Comparison of ENCODE assay signal across 19 cellular contexts in genomic region chr5:73182282-73182681, GRCh38. TPM values are rescaled to one million over a fixed set of nuclear protein-coding genes. Genes with fewer than 3 reads are reported as not detected.
A peak's percentile ranks its signal among the peaks of the same experiment; 100 is the strongest.
DNase-seq lines count a peak whose midpoint lies in the region; ATAC-seq and TF ChIP-seq lines count a peak whose summit lies in the region.
"Had no signal": no experiment of that assay in that cellular context is flagged by ENCODE, and none has a peak within 500 bp of the region (broad histone marks: within the 10 kb centered on the region; RNA-seq: fewer than 3 reads in every experiment).

No MANE protein-coding gene starts in this region.

- CTCF ChIA-PET in HEK293 (lab: Yijun Ruan, JAX): interaction anchor here (0.5 to 0.9 kb wide), 3 partner anchors 19 to 112 kb away, joined by 3 read pairs; no protein-coding TSS in a partner anchor

- no peak overlapping the region for H3K4me3 ChIP-seq in HEK293 (ENCODE audit: low read depth, low read length)
- H3K4me3 ChIP-seq in Peyer's patch: no peak overlapping the region
- H3K4me3 ChIP-seq in mucosa of descending colon: no peak overlapping the region
- H3K4me3 ChIP-seq in transverse colon: no peak overlapping the region
- H3K4me3 ChIP-seq in dorsolateral prefrontal cortex: no peak overlapping the region
- H3K4me3 ChIP-seq: BLaER1 treated with 17β-estradiol and CSF1 and Interleukin-3, amounts not matched to agents 10 nM and 100 nM; GM12878 had no signal

- in situ Hi-C loops in transverse colon (cut with MboI; ENCODE audit: low pct_ligation_motif_present in 1 of 4, low pct_unique_long_range_greater_than_20kb in 1 of 4, low sequenced_read_pairs in 3 of 4): no loop called here

- H3K4me1 ChIP-seq in HEK293 (ENCODE audit: control insufficient read depth, insufficient read depth, low read length) (no peaks in the 10 kb centered on the region), Peyer's patch (no peaks in the 10 kb centered on the region), mucosa of descending colon (ENCODE audit: low read depth) (no peaks in the 10 kb centered on the region), transverse colon (peaks cover 0 to 21% (median 12%) of the 10 kb centered on the region in 4 donors)

- TF ChIP-seq POLR2A in Peyer's patch (IDR thresholded peaks at IDR 0.05) (no peak), transverse colon (IDR thresholded peaks at IDR 0.05) (no peak)

- H3K27ac ChIP-seq in HEK293 (ENCODE audit: extremely low read depth, low read depth, low read length) (no peak overlapping the region), Peyer's patch (peak overlapping the region in 3 of 4 donors; percentile 10 to 97 (median 92)), transverse colon (peak overlapping the region; percentile 79 to 85 (median 81)), dorsolateral prefrontal cortex (no peak overlapping the region)
- H3K27ac ChIP-seq: BLaER1 treated with 17β-estradiol and CSF1 and Interleukin-3, amounts not matched to agents 10 nM and 100 nM had no signal

- H3K9me3 ChIP-seq in HEK293 (ENCODE audit: control insufficient read depth, insufficient read depth, low read depth, low read length) (no peaks in the 10 kb centered on the region; the same call in 1 of the 2 replicates), Peyer's patch (peaks cover 0 to 4% (median 2%) of the 10 kb centered on the region in 4 donors), mucosa of descending colon (no peaks in the 10 kb centered on the region), transverse colon (peaks cover 0 to 4% of the 10 kb centered on the region in 2 donors)

- TF ChIP-seq CTCF in HEK293 (tag by site-specific recombination; IDR thresholded peaks at IDR 0.05): no peak
- no peak for TF ChIP-seq CTCF in Peyer's patch (IDR thresholded peaks at IDR 0.05)
- TF ChIP-seq CTCF in mucosa of descending colon (IDR thresholded peaks at IDR 0.05): no peak
- TF ChIP-seq CTCF in transverse colon (IDR thresholded peaks at IDR 0.05): no peak
- TF ChIP-seq CTCF in dorsolateral prefrontal cortex (IDR thresholded peaks at IDR 0.05 in 54 of 56, conservative IDR thresholded peaks at IDR 0.05 in 2 of 56; ENCODE audit: low read depth in 1 of 56, partially characterized antibody in 56 of 56): no peak

- ATAC-seq in mucosa of descending colon (peak; percentile 60), GM18498 (IDR thresholded peaks at IDR 0.05; ENCODE audit: unreplicated experiment) (no peak)
- ATAC-seq: GM12878 had no signal

- intact Hi-C loops in mucosa of descending colon (cut with DNase I, micrococcal nuclease): no loop called here
- intact Hi-C loops in transverse colon (cut with DNase I; ENCODE audit: low total_unique reads): no loop called here
- intact Hi-C loops in dorsolateral prefrontal cortex (cut with DNase I): no loop called here

- H3K36me3 ChIP-seq in HEK293 (ENCODE audit: control insufficient read depth in 2 of 2, insufficient read depth in 1 of 2, low read length in 2 of 2): no peaks in the 10 kb centered on the region
- H3K36me3 ChIP-seq in Peyer's patch: no peaks in the 10 kb centered on the region
- H3K36me3 ChIP-seq in mucosa of descending colon (ENCODE audit: low read depth): no peaks in the 10 kb centered on the region
- no peaks in the 10 kb centered on the region for H3K36me3 ChIP-seq in transverse colon
- H3K36me3 ChIP-seq: BLaER1 treated with 17β-estradiol and CSF1 and Interleukin-3, amounts not matched to agents 10 nM and 100 nM had no signal

- TF ChIP-seq EP300 in transverse colon (IDR thresholded peaks at IDR 0.05; ENCODE audit: low read depth): no peak

- POLR2A ChIA-PET in HEK293 (lab: Yijun Ruan, JAX): no interaction called here

- DNase-seq in Peyer's patch (no peak), mucosa of descending colon (no peak), transverse colon (no peak), dorsolateral prefrontal cortex (no peak), NCI-H82 treated with DMSO at 0.1 percent for 48 hours (lab: John Stamatoyannopoulos, UW; ENCODE audit: unreplicated experiment) (no peak)
- DNase-seq: 8988T; ACHN; Calu3; CD4-positive, CD25-positive, alpha-beta regulatory T cell; DMS 273 treated with DMSO at 0.1 percent for 48 hours; HCEC 1CT; IMR-90; KBM-7 had no signal

- no peaks in the 10 kb centered on the region for H3K27me3 ChIP-seq in Peyer's patch
- no peaks in the 10 kb centered on the region for H3K27me3 ChIP-seq in transverse colon
- H3K27me3 ChIP-seq in dorsolateral prefrontal cortex: peaks cover 0 to 19% (median 0%) of the 10 kb centered on the region in 45 donors

TF ChIP-seq in HEK293, 187 proteins besides CTCF, POLR2A, EP300 and RAD21:
- TF ChIP-seq, protein P1, sequence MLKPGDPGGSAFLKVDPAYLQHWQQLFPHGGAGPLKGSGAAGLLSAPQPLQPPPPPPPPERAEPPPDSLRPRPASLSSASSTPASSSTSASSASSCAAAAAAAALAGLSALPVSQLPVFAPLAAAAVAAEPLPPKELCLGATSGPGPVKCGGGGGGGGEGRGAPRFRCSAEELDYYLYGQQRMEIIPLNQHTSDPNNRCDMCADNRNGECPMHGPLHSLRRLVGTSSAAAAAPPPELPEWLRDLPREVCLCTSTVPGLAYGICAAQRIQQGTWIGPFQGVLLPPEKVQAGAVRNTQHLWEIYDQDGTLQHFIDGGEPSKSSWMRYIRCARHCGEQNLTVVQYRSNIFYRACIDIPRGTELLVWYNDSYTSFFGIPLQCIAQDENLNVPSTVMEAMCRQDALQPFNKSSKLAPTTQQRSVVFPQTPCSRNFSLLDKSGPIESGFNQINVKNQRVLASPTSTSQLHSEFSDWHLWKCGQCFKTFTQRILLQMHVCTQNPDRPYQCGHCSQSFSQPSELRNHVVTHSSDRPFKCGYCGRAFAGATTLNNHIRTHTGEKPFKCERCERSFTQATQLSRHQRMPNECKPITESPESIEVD (tag by site-specific recombination; IDR thresholded peaks at IDR 0.05): peak; percentile 54
- TF ChIP-seq, protein P2, sequence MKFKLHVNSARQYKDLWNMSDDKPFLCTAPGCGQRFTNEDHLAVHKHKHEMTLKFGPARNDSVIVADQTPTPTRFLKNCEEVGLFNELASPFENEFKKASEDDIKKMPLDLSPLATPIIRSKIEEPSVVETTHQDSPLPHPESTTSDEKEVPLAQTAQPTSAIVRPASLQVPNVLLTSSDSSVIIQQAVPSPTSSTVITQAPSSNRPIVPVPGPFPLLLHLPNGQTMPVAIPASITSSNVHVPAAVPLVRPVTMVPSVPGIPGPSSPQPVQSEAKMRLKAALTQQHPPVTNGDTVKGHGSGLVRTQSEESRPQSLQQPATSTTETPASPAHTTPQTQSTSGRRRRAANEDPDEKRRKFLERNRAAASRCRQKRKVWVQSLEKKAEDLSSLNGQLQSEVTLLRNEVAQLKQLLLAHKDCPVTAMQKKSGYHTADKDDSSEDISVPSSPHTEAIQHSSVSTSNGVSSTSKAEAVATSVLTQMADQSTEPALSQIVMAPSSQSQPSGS (tag by site-specific recombination; IDR thresholded peaks at IDR 0.05; ENCODE audit: low read depth): no peak
- TF ChIP-seq ZNF266 (tag by site-specific recombination; IDR thresholded peaks at IDR 0.05; ENCODE audit: low read depth): no peak

RNA-seq across cellular contexts. Expression of gene TMEM174, which starts 9.3 kb away (rescaled TPM):
- total RNA-seq in Peyer's patch (not detected), mucosa of descending colon (not detected), transverse colon (under 1 TPM in 1 of 4 donors, not detected in 3; 0.64 TPM), dorsolateral prefrontal cortex (not detected)
- total RNA-seq: Calu3; CD4-positive, CD25-positive, alpha-beta regulatory T cell; Daoy; GM12878; H1; IMR-90 had no signal

Comparison
In these comparisons a context has a peak if more than half of its experiments do, and no peak if none do; other contexts are left out.
1. H3K27ac ChIP-seq: peak in Peyer's patch (3 of 4) and transverse colon (4 of 4); none in HEK293 (single experiment) and dorsolateral prefrontal cortex (0 of 59).